In the genomic region with DNA sequence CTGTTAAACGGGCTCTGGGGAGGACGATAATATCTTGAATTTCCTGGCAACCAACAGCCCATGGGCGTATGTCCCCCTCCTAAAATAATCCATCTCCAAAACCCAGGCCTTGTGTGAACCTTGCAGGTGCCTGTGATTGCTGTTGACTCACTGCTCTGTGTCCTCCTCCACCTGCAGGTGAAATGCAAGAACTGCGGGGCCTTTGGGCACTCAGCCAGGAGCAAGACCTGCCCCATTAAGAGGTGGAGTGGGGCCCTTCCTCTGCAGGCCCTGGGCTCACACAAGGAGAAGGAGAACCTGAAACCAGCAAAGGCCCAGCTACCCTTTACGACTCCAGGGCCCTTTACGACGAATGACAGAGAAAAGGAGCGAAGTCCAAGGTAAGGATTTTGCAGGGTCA, we compare ENCODE assay signal across 11 cellular contexts. TPM values are rescaled to one million over a fixed set of nuclear protein-coding genes. Genes with fewer than 3 reads are reported as not detected.
"Had no signal": no experiment of that assay in that cellular context is flagged by ENCODE, and none has a peak within 500 bp of the region (broad histone marks: within the 10 kb centered on the region; RNA-seq: fewer than 3 reads in every experiment).

No MANE protein-coding gene starts in this region.

RNA-seq across cellular contexts. Expression of a gene that starts 14.4 kb away (rescaled TPM):
- total RNA-seq: dermis microvascular lymphatic vessel endothelial cell, epithelial cell of proximal tubule, fibroblast of lung, foreskin keratinocyte, left lung, lung microvascular endothelial cell, spleen, stomach, temporal lobe, upper lobe of left lung had no signal
- polyA plus RNA-seq: fibroblast of lung, foreskin keratinocyte, keratinocyte, spleen, stomach had no signal

RNA-seq across cellular contexts. Expression of a gene that starts 23.9 kb away (rescaled TPM):
- total RNA-seq: dermis microvascular lymphatic vessel endothelial cell, epithelial cell of proximal tubule, foreskin keratinocyte, left lung, lung microvascular endothelial cell, spleen, stomach, temporal lobe, upper lobe of left lung had no signal
- polyA plus RNA-seq: fibroblast of lung, foreskin keratinocyte, keratinocyte, spleen, stomach had no signal
